1 cellular context compared by ENCODE assay signal in genomic region chr12:6867407-6868210, GRCh38.
TF ChIP-seq lines count a peak whose summit lies in the region.

Gene TPI1 (plus strand): TSS chr12:6867531. CDS start chr12:6867567, 36 bp downstream.

TF ChIP-seq in GM12878, 131 proteins besides CTCF, POLR2A, EP300 and RAD21 (continued from another document and continues in another):
- no peak for TF ChIP-seq REST (IDR thresholded peaks at IDR 0.05; ENCODE audit: low read depth, low read length)
- no peak for TF ChIP-seq USF2 (IDR thresholded peaks at IDR 0.05; ENCODE audit: borderline replicate concordance, low read depth, low read length)
- no peak for TF ChIP-seq NFIC (IDR thresholded peaks at IDR 0.05; ENCODE audit: low read depth, low read length)
- no peak for TF ChIP-seq CREM (IDR thresholded peaks at IDR 0.05; ENCODE audit: low read depth)
- TF ChIP-seq POU2F2 (IDR thresholded peaks at IDR 0.05; ENCODE audit: borderline replicate concordance, low read depth, low read length), result peak; percentile 93
- no peak for TF ChIP-seq CUX1 (IDR thresholded peaks at IDR 0.05; ENCODE audit: insufficient replicate concordance, low read depth, low read length)
- TF ChIP-seq TAF1 (IDR thresholded peaks at IDR 0.05; ENCODE audit: borderline replicate concordance, low read depth, low read length), result peak; percentile 97
- TF ChIP-seq STAT3 (IDR thresholded peaks at IDR 0.05; ENCODE audit: low read depth, low read length), result no peak
- TF ChIP-seq BCL3 (IDR thresholded peaks at IDR 0.05; ENCODE audit: borderline replicate concordance, insufficient read depth, low read depth, low read length, poor library complexity, severe bottlenecking), result no peak
- TF ChIP-seq MEF2A (IDR thresholded peaks at IDR 0.05; ENCODE audit: insufficient read depth, low read depth, low read length), result no peak
- TF ChIP-seq ESRRA (IDR thresholded peaks at IDR 0.05; ENCODE audit: low read length), result no peak; the same call in 1 of the 2 replicates
- no peak for TF ChIP-seq FOS (IDR thresholded peaks at IDR 0.05; ENCODE audit: borderline replicate concordance, extremely low read depth, insufficient read length)
- no peak for TF ChIP-seq MYB (IDR thresholded peaks at IDR 0.05; ENCODE audit: borderline replicate concordance, low read depth, low read length)
- TF ChIP-seq ZBTB11 (CRISPR knock-in tag; IDR thresholded peaks at IDR 0.05), result no peak; the same call in 1 of the 2 replicates
- TF ChIP-seq RELB (IDR thresholded peaks at IDR 0.05; ENCODE audit: low read depth), result no peak
- TF ChIP-seq SMC3 (IDR thresholded peaks at IDR 0.05; ENCODE audit: borderline replicate concordance, low read length), result no peak
- TF ChIP-seq DPF2 (IDR thresholded peaks at IDR 0.05), result peak; percentile 60; the same call in 1 of the 2 replicates
- no peak for TF ChIP-seq STAT1 (conservative IDR thresholded peaks at IDR 0.05)
- no peak for TF ChIP-seq WRNIP1 (IDR thresholded peaks at IDR 0.05; ENCODE audit: borderline replicate concordance, low read depth, low read length)
- peak; percentile 52; the same call in 1 of the 2 replicates for TF ChIP-seq NR2F1 (conservative IDR thresholded peaks at IDR 0.05)
- TF ChIP-seq ZZZ3 (IDR thresholded peaks at IDR 0.05; ENCODE audit: control insufficient read depth, insufficient read length, low read depth), result no peak
- no peak for TF ChIP-seq EED (IDR thresholded peaks at IDR 0.05; ENCODE audit: low read depth)
- no peak for TF ChIP-seq PRDM15 (CRISPR knock-in tag; IDR thresholded peaks at IDR 0.05)
- TF ChIP-seq CREB1 (IDR thresholded peaks at IDR 0.05; ENCODE audit: low read depth), result peak; percentile 21; the same call in 1 of the 2 replicates
- no peak for TF ChIP-seq RFX5 (IDR thresholded peaks at IDR 0.05; ENCODE audit: low read depth, low read length)
- no peak for TF ChIP-seq E2F8 (IDR thresholded peaks at IDR 0.05; ENCODE audit: low read depth, partially characterized antibody)
- TF ChIP-seq PAX5 (IDR thresholded peaks at IDR 0.05; ENCODE audit: borderline replicate concordance, low read depth, low read length), result peak; percentile 69; the same call in 1 of the 2 replicates
